Comparison of ENCODE assay signal across 12 cellular contexts in the genomic region with DNA sequence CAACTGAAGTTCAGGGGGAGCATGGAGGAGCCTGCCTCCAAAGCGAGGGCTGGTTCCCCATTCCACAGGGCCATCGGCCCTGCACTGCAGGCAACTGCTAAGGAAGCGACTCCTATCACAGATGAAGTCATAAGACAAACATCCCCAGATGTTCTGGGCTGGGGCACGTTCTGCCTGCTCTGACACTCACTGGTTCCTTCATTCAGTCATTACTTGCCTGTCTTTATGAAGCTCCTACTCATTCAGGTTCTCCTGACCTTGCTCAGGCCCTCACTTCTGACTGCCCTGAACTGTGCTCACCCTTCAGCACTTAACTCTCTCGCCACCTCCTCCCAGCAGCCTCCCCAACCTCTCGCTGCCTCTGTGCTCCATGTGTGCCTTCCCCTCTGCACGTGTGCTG. TPM values are rescaled to one million over a fixed set of nuclear protein-coding genes. Genes with fewer than 3 reads are reported as not detected.
DNase-seq lines count a peak whose midpoint lies in the region; ATAC-seq, FAIRE-seq and TF ChIP-seq lines count a peak whose summit lies in the region.
"Had no signal": no experiment of that assay in that cellular context is flagged by ENCODE, and none has a peak within 500 bp of the region (broad histone marks: within the 10 kb centered on the region; RNA-seq: fewer than 3 reads in every experiment).

No MANE protein-coding gene starts in this region.

- H2BK12ac ChIP-seq in mesenchymal stem cell (ENCODE audit: low read length in 2 of 2) = no peak overlapping the region

- no peak overlapping the region for H3K4me2 ChIP-seq in HepG2 (ENCODE audit: low read depth, low read length)
- no peak overlapping the region for H3K4me2 ChIP-seq in mesenchymal stem cell (ENCODE audit: low read length, poor library complexity, severe bottlenecking)

- H3K79me2 ChIP-seq in HepG2 (ENCODE audit: insufficient read depth, low read length) = peaks cover 31% of the 10 kb centered on the region

- H4K8ac ChIP-seq in mesenchymal stem cell (ENCODE audit: low read length) = no peak overlapping the region

- H3K9me3 ChIP-seq in HepG2 (ENCODE audit: low read length) (no peaks in the 10 kb centered on the region), right lobe of liver (no peaks in the 10 kb centered on the region), mesenchymal stem cell (ENCODE audit: control insufficient read depth, low read length) (no peaks in the 10 kb centered on the region), prostate gland (no peaks in the 10 kb centered on the region)

- H3K4me3 ChIP-seq in HepG2 (replicated peaks in 1 of 3; ENCODE audit: insufficient read depth in 1 of 3, low read depth in 2 of 3, low read length in 3 of 3) (no peak overlapping the region), right lobe of liver (no peak overlapping the region), brain microvascular endothelial cell (ENCODE audit: low read depth, low read length) (no peak overlapping the region), mesenchymal stem cell (ENCODE audit: insufficient read depth in 1 of 2, low read depth in 1 of 2, low read length in 2 of 2) (no peak overlapping the region), prostate gland (no peak overlapping the region)

- no peak overlapping the region for H3K18ac ChIP-seq in mesenchymal stem cell (ENCODE audit: low read depth in 1 of 2, low read length in 2 of 2)

- no peak overlapping the region for H2BK120ac ChIP-seq in mesenchymal stem cell (ENCODE audit: low read depth, low read length)

- TF ChIP-seq CTCF in HepG2 (CRISPR knock-in tag; IDR thresholded peaks at IDR 0.05) (no peak), right lobe of liver (IDR thresholded peaks at IDR 0.05) (no peak), brain microvascular endothelial cell (IDR thresholded peaks at IDR 0.05; ENCODE audit: low read depth, low read length, missing control alignments) (no peak), prostate gland (IDR thresholded peaks at IDR 0.05) (no peak)

- ATAC-seq in HepG2 (peak; percentile 6; the same call in 1 of the 3 replicates), right lobe of liver (no peak)
- ATAC-seq: activated CD8-positive, alpha-beta T cell treated with anti-CD3 and anti-CD28 coated beads for 36 hours had no signal

- TF ChIP-seq RAD21 in HepG2 (CRISPR knock-in tag; IDR thresholded peaks at IDR 0.05) = no peak

- peak overlapping the region; percentile 30 for H2AK5ac ChIP-seq in mesenchymal stem cell (ENCODE audit: low read length, severe bottlenecking)

- H3K79me1 ChIP-seq in mesenchymal stem cell (replicated peaks; ENCODE audit: low read length, poor library complexity, severe bottlenecking) = no peaks in the 10 kb centered on the region

- intact Hi-C loops in HepG2 (cut with micrococcal nuclease; ENCODE audit: unreplicated experiment) (no loop called here), right lobe of liver (cut with DNase I) (no loop called here), prostate gland (cut with DNase I) (no loop called here)

- DNase-seq in HepG2 (ENCODE audit: low spot score) = no peak
- DNase-seq in right lobe of liver = no peak
- peak; percentile 54 for DNase-seq in brain microvascular endothelial cell
- DNase-seq in mesenchymal stem cell = no peak
- DNase-seq in effector CD8-positive, alpha-beta T cell (lab: John Stamatoyannopoulos, UW) = no peak
- no peak for DNase-seq in frontal cortex (ENCODE audit: low spot score in 2 of 2)
- no peak for DNase-seq in GM19240 (ENCODE audit: insufficient read length, low spot score)
- DNase-seq in prostate gland (ENCODE audit: low spot score) = no peak
- DNase-seq: activated CD8-positive, alpha-beta T cell treated with anti-CD3 and anti-CD28 coated beads for 36 hours; NCI-H1048 had no signal

- H3K14ac ChIP-seq in mesenchymal stem cell (ENCODE audit: low read length in 2 of 2) = peak overlapping the region in 1 of 2 experiments; percentile 23

- no peak overlapping the region for H3K23ac ChIP-seq in mesenchymal stem cell (ENCODE audit: low read length in 2 of 2)

- no peak overlapping the region for H2BK5ac ChIP-seq in mesenchymal stem cell (ENCODE audit: low read depth, low read length, poor library complexity, severe bottlenecking)

- no peak for FAIRE-seq in HepG2 (lab: Jason Lieb, UNC)
- FAIRE-seq in frontal cortex (lab: Jason Lieb, UNC) = no peak
- FAIRE-seq: HTR-8/SVneo had no signal

- TF ChIP-seq POLR2A in HepG2 (IDR thresholded peaks at IDR 0.05; ENCODE audit: insufficient read depth in 1 of 2, low read depth in 2 of 2, low read length in 2 of 2) = no peak
- no peak for TF ChIP-seq POLR2A in right lobe of liver (IDR thresholded peaks at IDR 0.05)
- TF ChIP-seq POLR2A in prostate gland (IDR thresholded peaks at IDR 0.05) = no peak

- H3K9ac ChIP-seq in HepG2 (ENCODE audit: insufficient read depth, low read depth, low read length) (peak overlapping the region; percentile 2; the same call in 1 of the 2 replicates), mesenchymal stem cell (ENCODE audit: low read length) (no peak overlapping the region)

- H3K4me1 ChIP-seq in HepG2 (ENCODE audit: insufficient read depth, low read length) (peaks cover 95% of the 10 kb centered on the region), right lobe of liver (peaks cover 0 to 44% (median 11%) of the 10 kb centered on the region in 4 donors), mesenchymal stem cell (ENCODE audit: control insufficient read depth, insufficient read depth, low read depth, low read length) (peaks cover 17% of the 10 kb centered on the region), prostate gland (replicated peaks) (peaks cover 7% of the 10 kb centered on the region)

- H3K27ac ChIP-seq in HepG2 (ENCODE audit: extremely low read length, insufficient read depth, low read length) (peak overlapping the region; percentile 28), right lobe of liver (no peak overlapping the region), brain microvascular endothelial cell (no peak overlapping the region), mesenchymal stem cell (ENCODE audit: low read length, poor library complexity, severe bottlenecking) (no peak overlapping the region), prostate gland (no peak overlapping the region)

- no TSS peak for BruUV-seq in HepG2 (replicated peaks; lab: Mats Ljungman, UMichigan)

- no peak overlapping the region for H2AFZ ChIP-seq in HepG2 (ENCODE audit: low read length)
- H2AFZ ChIP-seq in mesenchymal stem cell (ENCODE audit: low read depth, low read length) = no peak overlapping the region

- POLR2A ChIA-PET in HepG2 (lab: Yijun Ruan, JAX) = interaction anchor here (1.7 kb wide), 1 partner anchor 17 kb away, joined by 4 read pairs; no protein-coding TSS in a partner anchor

- no peak overlapping the region for H4K91ac ChIP-seq in mesenchymal stem cell (ENCODE audit: low read length)

- in situ Hi-C loops in HepG2 (cut with HindIII; ENCODE audit: extremely low pct_ligation_motif_present, low pct_unique_long_range_greater_than_20kb) (no loop called here), brain microvascular endothelial cell (cut with HindIII; ENCODE audit: low pct_ligation_motif_present, low sequenced_read_pairs) (no loop called here)

- H3K4ac ChIP-seq in mesenchymal stem cell (ENCODE audit: low read depth in 1 of 2, low read length in 2 of 2) = no peak overlapping the region

- H3K27me3 ChIP-seq in HepG2 (ENCODE audit: control insufficient read depth in 1 of 2, insufficient read depth in 2 of 2, low read length in 2 of 2) = no peaks in the 10 kb centered on the region
- no peaks in the 10 kb centered on the region for H3K27me3 ChIP-seq in right lobe of liver
- no peaks in the 10 kb centered on the region for H3K27me3 ChIP-seq in brain microvascular endothelial cell (replicated peaks)
- peaks cover 14% of the 10 kb centered on the region in 2 experiments for H3K27me3 ChIP-seq in mesenchymal stem cell (ENCODE audit: control insufficient read depth in 1 of 2, insufficient read depth in 1 of 2, low read length in 2 of 2)
- no peaks in the 10 kb centered on the region for H3K27me3 ChIP-seq in prostate gland (replicated peaks; ENCODE audit: insufficient read depth)

- H2BK15ac ChIP-seq in mesenchymal stem cell (ENCODE audit: low read depth, poor library complexity, severe bottlenecking) = no peak overlapping the region

- 87% methylated on average over 3 of the region's 7 CpGs for WGBS in HepG2 (ENCODE audit: low lambda C conversion rate)
- WGBS in right lobe of liver (ENCODE audit: insufficient coverage, low coverage, low lambda C conversion rate, missing lambda C conversion rate) = 80% methylated on average over 3 of the region's 7 CpGs
- WGBS in mesenchymal stem cell = 62% methylated on average over 7 of the region's 7 CpGs
- 86% methylated on average over 7 of the region's 7 CpGs for WGBS in prostate gland

- CTCF ChIA-PET in HepG2 (lab: Yijun Ruan, JAX; ENCODE audit: low intra/inter-chr PET ratio, low total read pairs) = no interaction called here

- H3K36me3 ChIP-seq in HepG2 (replicated peaks in 1 of 2; ENCODE audit: control insufficient read depth in 1 of 2, insufficient read depth in 2 of 2, low read length in 2 of 2) (peaks cover 1 to 9% of the 10 kb centered on the region in 2 experiments; a peak in 1 of 5 replicates), right lobe of liver (no peaks in the 10 kb centered on the region), brain microvascular endothelial cell (replicated peaks) (no peaks in the 10 kb centered on the region), mesenchymal stem cell (ENCODE audit: control insufficient read depth in 1 of 2, insufficient read depth in 2 of 2, low read depth in 1 of 2, low read length in 2 of 2) (no peaks in the 10 kb centered on the region), prostate gland (no peaks in the 10 kb centered on the region)

- H4K20me1 ChIP-seq in HepG2 (ENCODE audit: insufficient read depth, low read length) = no peaks in the 10 kb centered on the region

- TF ChIP-seq EP300 in HepG2 (IDR thresholded peaks at IDR 0.05; ENCODE audit: low read depth in 2 of 2, low read length in 2 of 2) (no peak), HepG2 (CRISPR knock-in tag; IDR thresholded peaks at IDR 0.05; ENCODE audit: borderline replicate concordance) (no peak)

RNA-seq across cellular contexts. Expression of gene SLC2A9, which starts 2.5 kb away (rescaled TPM):
- total RNA-seq in HepG2 (2016; rRNA removed; fragmentation: Illumina TruSeq; extraction: Trizol) (19.9 and 36.2 TPM in 2 replicates), right lobe of liver (10 to 100 TPM; 16.1 to 25.0 (median 19.8) TPM), frontal cortex (2.9 TPM), prostate gland (10 to 100 TPM in 1 of 2 donors, 1 to 10 TPM in 1; 9.8 to 15.3 TPM)
- 11.2 and 13.2 TPM in 2 replicates for total RNA-seq in HepG2 (2016; cell fraction: cytosol; rRNA removed; fragmentation: Illumina TruSeq; extraction: Trizol; ENCODE audit: low read depth)
- 20.2 and 36.6 TPM in 2 replicates for total RNA-seq in HepG2 (2016; cell fraction: insoluble cytoplasmic fraction; rRNA removed; fragmentation: Illumina TruSeq; extraction: Trizol)
- 16.6 and 18.8 TPM in 2 replicates for total RNA-seq in HepG2 (2016; cell fraction: membrane; rRNA removed; fragmentation: Illumina TruSeq; extraction: Trizol)
- 46.8 and 63.5 TPM in 2 replicates for total RNA-seq in HepG2 (2016; cell fraction: nucleus; rRNA removed; fragmentation: Illumina TruSeq; extraction: Trizol)
- 42.3 and 51.0 TPM in 2 replicates for polyA plus RNA-seq in HepG2 (2011; rRNA removed)
- 40.4 and 40.5 TPM in 2 replicates for polyA plus RNA-seq in HepG2 (2011; cell fraction: cytosol; rRNA removed)
- 78.3 and 78.9 TPM in 2 replicates for polyA plus RNA-seq in HepG2 (2011; cell fraction: nucleus; rRNA removed)
- 38.0 and 55.5 TPM in 2 replicates for polyA plus RNA-seq in HepG2 (2012)
- 5.7 and 8.5 TPM in 2 replicates for polyA plus RNA-seq in HepG2 (2016; cell fraction: cytosol; fragmentation: Illumina TruSeq; extraction: Trizol; ENCODE audit: low read depth)
- 16.8 and 19.2 TPM in 2 replicates for polyA plus RNA-seq in HepG2 (2016; cell fraction: insoluble cytoplasmic fraction; fragmentation: Illumina TruSeq; extraction: Trizol; ENCODE audit: low read depth)
- polyA plus RNA-seq in HepG2 (2016; cell fraction: membrane; fragmentation: Illumina TruSeq; extraction: Trizol; ENCODE audit: low read depth) = 11.8 and 13.9 TPM in 2 replicates
- 32.8 and 34.3 TPM in 2 replicates for polyA plus RNA-seq in HepG2 (2016; cell fraction: nucleus; fragmentation: Illumina TruSeq; extraction: Trizol; ENCODE audit: insufficient read depth, low read depth)
- polyA minus RNA-seq in HepG2 (2011; rRNA and poly(A)+ RNA removed; ENCODE audit: low replicate concordance) = 0.09 and 127 TPM in 2 replicates
- polyA minus RNA-seq in HepG2 (2011; cell fraction: cytosol; rRNA and poly(A)+ RNA removed) = 35.6 and 44.8 TPM in 2 replicates
- 124 and 142 TPM in 2 replicates for polyA minus RNA-seq in HepG2 (2011; cell fraction: nucleus; rRNA and poly(A)+ RNA removed)
- polyA plus RNA-seq in mesenchymal stem cell (2013, experiment 1 of 2) = 0.33 TPM
- 0.34 TPM for polyA plus RNA-seq in mesenchymal stem cell (2013, experiment 2 of 2)
- total RNA-seq: G401 had no signal
